In genomic region chr5:123094919-123095693, GRCh38 we compare ENCODE assay signal across 18 cellular contexts. TPM values are rescaled to one million over a fixed set of nuclear protein-coding genes. Genes with fewer than 3 reads are reported as not detected.
DNase-seq lines count a peak whose midpoint lies in the region; ATAC-seq and TF ChIP-seq lines count a peak whose summit lies in the region.
"Had no signal": no experiment of that assay in that cellular context is flagged by ENCODE, and none has a peak within 500 bp of the region (broad histone marks: within the 10 kb centered on the region; RNA-seq: fewer than 3 reads in every experiment).

No MANE protein-coding gene starts in this region.

- peak overlapping the region; percentile 62 for H3K4me3 ChIP-seq in iPS-18a (ENCODE audit: low read length)
- H3K4me3 ChIP-seq: BLaER1, ovary had no signal

- peaks cover 100% of the 10 kb centered on the region for H3K27me3 ChIP-seq in iPS-18a (ENCODE audit: control insufficient read depth, insufficient read depth, low read length)
- H3K27me3 ChIP-seq: ovary had no signal

- H3K27me3 Mint-ChIP-seq in WTC11 (ENCODE audit: low read depth): peaks cover 98% of the 10 kb centered on the region

- H3K4me1 ChIP-seq in iPS-18a (ENCODE audit: control insufficient read depth, low read depth, low read length): peaks cover 27% of the 10 kb centered on the region
- H3K4me1 ChIP-seq: BLaER1 had no signal

- no peaks in the 10 kb centered on the region for H3K9me3 Mint-ChIP-seq in WTC11
- H3K9me3 Mint-ChIP-seq: activated naive CD4-positive, alpha-beta T cell treated with anti-CD3 and anti-CD28 coated beads, Interleukin-2, amount 50 U/mL, for 72 hours; stimulated activated naive CD8-positive, alpha-beta T cell treated with anti-CD3 and anti-CD28 coated beads, Interleukin-15, Interleukin-2, amounts not matched to agents 100 ng/mL and 50 ng/mL, for 24 hours had no signal

- no peak for TF ChIP-seq CTCF in WTC11 (IDR thresholded peaks at IDR 0.05)

- DNase-seq in ELF-1 (ENCODE audit: low read depth, low spot score) (peak; percentile 50), WTC11 (ENCODE audit: low spot score) (peak; percentile 69), posterior vena cava (ENCODE audit: low spot score) (peak; percentile 73), T-helper 2 cell (no peak), HT-29 (ENCODE audit: low spot score) (no peak), SHP77 (lab: John Stamatoyannopoulos, UW) (no peak)
- DNase-seq: activated CD8-positive, alpha-beta memory T cell treated with anti-CD3 and anti-CD28 coated beads, Interleukin-2, amount 10 ng/mL, durations not matched to agents 7 days and 5 days; KBM-7; left cardiac atrium; NCI-H1694 treated with DMSO at 0.1 percent for 48 hours; NCI-H82 had no signal

- H3K4me3 Mint-ChIP-seq in WTC11: peak overlapping the region; percentile 75
- H3K4me3 Mint-ChIP-seq: activated CD8-positive, alpha-beta memory T cell treated with anti-CD3 and anti-CD28 coated beads, Interleukin-2, amount 10 ng/mL, durations not matched to agents 7 days and 5 days; stimulated activated naive CD8-positive, alpha-beta T cell treated with anti-CD3 and anti-CD28 coated beads, Interleukin-15, Interleukin-2, amounts not matched to agents 100 ng/mL and 50 ng/mL, for 24 hours had no signal

- peaks cover 50% of the 10 kb centered on the region for H3K4me1 Mint-ChIP-seq in WTC11

- no peak overlapping the region for H3K27ac Mint-ChIP-seq in WTC11
- H3K27ac Mint-ChIP-seq: activated CD8-positive, alpha-beta memory T cell treated with anti-CD3 and anti-CD28 coated beads, Interleukin-2, amount 10 ng/mL, durations not matched to agents 7 days and 5 days; activated naive CD4-positive, alpha-beta T cell treated with anti-CD3 and anti-CD28 coated beads, Interleukin-2, amount 50 U/mL, for 72 hours; stimulated activated naive CD8-positive, alpha-beta T cell treated with anti-CD3 and anti-CD28 coated beads, Interleukin-15, Interleukin-2, amounts not matched to agents 100 ng/mL and 50 ng/mL, for 24 hours had no signal

- ATAC-seq in WTC11 (peak; percentile 8), HG03108 (IDR thresholded peaks at IDR 0.05; ENCODE audit: unreplicated experiment) (no peak)
- ATAC-seq: activated CD8-positive, alpha-beta memory T cell treated with anti-CD3 and anti-CD28 coated beads, Interleukin-2, amount 10 ng/mL, durations not matched to agents 7 days and 5 days; Right ventricle myocardium inferior had no signal

- POLR2A ChIA-PET in WTC11 (lab: Charles Lee): no interaction called here

- no peaks in the 10 kb centered on the region for H3K36me3 ChIP-seq in iPS-18a (ENCODE audit: control insufficient read depth, low read depth, low read length)
- H3K36me3 ChIP-seq: BLaER1, ovary had no signal

- H3K36me3 Mint-ChIP-seq in WTC11: no peaks in the 10 kb centered on the region

- H3K27ac ChIP-seq in iPS-18a (ENCODE audit: low read length): no peak overlapping the region
- H3K27ac ChIP-seq: BLaER1, ovary had no signal

- CTCF ChIA-PET in WTC11 (lab: Charles Lee): interaction anchor here (0.7 to 1.9 kb wide), 10 partner anchors 9 to 329 kb away, joined by 3 to 5 read pairs (median 4); no protein-coding TSS in a partner anchor

- intact Hi-C loops in posterior vena cava (cut with DNase I): no loop called here

- peaks cover 5% of the 10 kb centered on the region for H3K9me3 ChIP-seq in iPS-18a (ENCODE audit: control insufficient read depth, low read depth, low read length)
- H3K9me3 ChIP-seq: ovary had no signal

- H3K9ac ChIP-seq in iPS-18a (ENCODE audit: low read length): no peak overlapping the region
- H3K9ac ChIP-seq: BLaER1 had no signal

TF ChIP-seq in WTC11, 78 proteins besides CTCF, POLR2A, EP300 and RAD21:
- TF ChIP-seq FOXP4 (CRISPR knock-in tag; IDR thresholded peaks at IDR 0.05) (0 out of 2 replicates have a peak, but pooled peaks have one; percentile 26), KAT7 (CRISPR knock-in tag; IDR thresholded peaks at IDR 0.05; ENCODE audit: borderline replicate concordance) (no peak)

RNA-seq across cellular contexts. Expression of gene PRDM6, which starts 6.1 kb away (rescaled TPM):
- total RNA-seq in WTC11 (2021) (0.27 to 0.37 TPM (median 0.28 TPM) in 3 replicates), posterior vena cava (1 to 10 TPM; 6.5 to 6.9 TPM)
- not detected in 2 replicates for total RNA-seq in HT-29 (2014; rRNA removed; shearing (Covaris generic))
- total RNA-seq: activated CD8-positive, alpha-beta memory T cell treated with anti-CD3 and anti-CD28 coated beads, Interleukin-2, amount 10 ng/mL, durations not matched to agents 7 days and 5 days; activated naive CD4-positive, alpha-beta T cell treated with anti-CD3 and anti-CD28 coated beads, Interleukin-2, amount 50 U/mL, for 72 hours had no signal

RNA-seq across cellular contexts. Expression of gene PPIC, which starts 58.6 kb away (rescaled TPM):
- total RNA-seq in WTC11 (2021): 12.4 to 16.0 TPM (median 15.7 TPM) in 3 replicates
- 10 to 100 TPM; 46.2 to 76.8 TPM for total RNA-seq in posterior vena cava
- 23.3 and 26.3 TPM in 2 replicates for total RNA-seq in HT-29 (2014; rRNA removed; shearing (Covaris generic))
- total RNA-seq: activated CD8-positive, alpha-beta memory T cell treated with anti-CD3 and anti-CD28 coated beads, Interleukin-2, amount 10 ng/mL, durations not matched to agents 7 days and 5 days; activated naive CD4-positive, alpha-beta T cell treated with anti-CD3 and anti-CD28 coated beads, Interleukin-2, amount 50 U/mL, for 72 hours had no signal

Comparison
In these comparisons a context has a peak if more than half of its experiments do, and no peak if none do; other contexts are left out.
1. DNase-seq: peak in ELF-1 (single experiment), WTC11 (single experiment) and posterior vena cava (single experiment); none in T-helper 2 cell (0 of 5), HT-29 (single experiment) and SHP77 (0 of 2).